1 cellular context compared by ENCODE assay signal in genomic region chr10:73206385-73206784, GRCh38.
TF ChIP-seq lines count a peak whose summit lies in the region.

No MANE protein-coding gene starts in this region.

TF ChIP-seq in GM23338, 12 proteins besides CTCF, POLR2A, EP300 and RAD21:
- no peak for TF ChIP-seq REST (IDR thresholded peaks at IDR 0.05; ENCODE audit: unreplicated experiment)
- TF ChIP-seq JUNB (IDR thresholded peaks at IDR 0.05; ENCODE audit: unreplicated experiment) = no peak
- TF ChIP-seq ZNF331 (CRISPR knock-in tag; IDR thresholded peaks at IDR 0.05; ENCODE audit: low read depth) = no peak
- no peak for TF ChIP-seq CREB1 (CRISPR knock-in tag; IDR thresholded peaks at IDR 0.05; ENCODE audit: low read depth)
- TF ChIP-seq NANOG (IDR thresholded peaks at IDR 0.05; ENCODE audit: borderline replicate concordance) = no peak
- TF ChIP-seq ZNF462 (CRISPR knock-in tag; IDR thresholded peaks at IDR 0.05) = no peak
- TF ChIP-seq STAT1 (IDR thresholded peaks at IDR 0.05; ENCODE audit: unreplicated experiment) = no peak
- TF ChIP-seq EZH2 (IDR thresholded peaks at IDR 0.05; ENCODE audit: low read depth, unreplicated experiment) = no peak
- no peak for TF ChIP-seq ZNF114 (CRISPR knock-in tag; IDR thresholded peaks at IDR 0.05)
- TF ChIP-seq EZH2phosphoT487 (IDR thresholded peaks at IDR 0.05; ENCODE audit: unreplicated experiment) = no peak
- TF ChIP-seq ETS1 (IDR thresholded peaks at IDR 0.05) = no peak
- TF ChIP-seq POLR2AphosphoS5 (IDR thresholded peaks at IDR 0.05; ENCODE audit: low read depth) = no peak
